ENCODE assay signal across 12 cellular contexts in the genomic region with DNA sequence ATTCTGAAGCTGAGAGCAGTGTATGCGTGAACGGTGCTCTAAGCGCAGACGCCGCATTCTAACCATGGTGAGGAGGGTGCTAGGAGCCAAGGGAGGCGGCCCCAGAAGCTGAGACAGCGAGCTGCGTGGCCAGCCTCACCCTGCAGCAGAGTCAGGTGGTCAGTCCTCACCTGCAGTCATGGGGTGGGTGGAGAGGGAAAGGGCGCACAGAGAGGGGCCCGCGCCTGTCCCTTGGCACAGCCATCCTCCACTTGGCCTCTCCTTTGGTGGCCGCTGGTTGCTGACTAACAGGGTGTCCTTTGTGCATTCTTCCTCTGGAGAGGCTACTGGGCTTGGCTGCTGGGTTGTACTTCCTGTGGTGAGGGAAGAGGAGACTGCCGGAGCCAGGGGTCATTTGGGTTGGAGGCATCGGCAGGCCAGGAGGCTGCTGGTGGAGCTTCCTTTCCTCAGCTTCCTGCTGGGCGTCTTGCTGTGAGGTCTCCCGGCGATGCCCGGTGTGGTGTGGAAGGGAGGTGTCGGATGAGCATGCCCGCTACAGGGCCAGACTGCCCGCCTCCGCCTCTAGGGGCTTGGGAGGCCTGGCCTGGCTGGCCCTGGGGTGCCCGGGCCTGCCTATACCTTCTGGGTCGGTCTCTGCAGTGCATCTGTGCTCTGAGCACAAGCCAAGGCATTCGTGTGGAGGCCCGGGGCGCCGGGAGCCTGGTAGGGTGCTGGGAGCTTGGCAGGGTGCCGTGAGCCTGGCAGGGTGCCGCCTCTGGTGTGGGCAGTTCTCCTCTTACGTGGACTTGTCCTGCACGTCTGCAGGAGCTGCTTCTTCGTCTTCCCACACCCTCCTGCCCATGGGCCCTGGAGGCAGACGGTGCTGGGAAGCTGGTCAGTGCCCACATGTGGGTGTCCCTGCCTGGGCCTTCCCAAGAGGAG. TPM values are rescaled to one million over a fixed set of nuclear protein-coding genes. Genes with fewer than 3 reads are reported as not detected.
DNase-seq lines count a peak whose midpoint lies in the region; ATAC-seq and TF ChIP-seq lines count a peak whose summit lies in the region.
"Had no signal": no experiment of that assay in that cellular context is flagged by ENCODE, and none has a peak within 500 bp of the region (broad histone marks: within the 10 kb centered on the region; RNA-seq: fewer than 3 reads in every experiment).

No MANE protein-coding gene starts in this region.

- no peak overlapping the region for H3K4me2 ChIP-seq in trophoblast cell (ENCODE audit: low read length)

- H3K27ac ChIP-seq in heart right ventricle (peak overlapping the region in 7 of 10 donors; percentile 9 to 67 (median 50)), sigmoid colon (peak overlapping the region; percentile 5 to 55 (median 44)), trophoblast cell (ENCODE audit: low read depth, low read length) (no peak overlapping the region)

- TF ChIP-seq EP300 in sigmoid colon (IDR thresholded peaks at IDR 0.05), result no peak

- H3K36me3 ChIP-seq in H7 (replicated peaks; ENCODE audit: control insufficient read depth, insufficient read depth, low read length) (no peaks in the 10 kb centered on the region; the same call in 1 of the 2 replicates), heart right ventricle (peaks cover 0 to 85% (median 8%) of the 10 kb centered on the region in 9 donors), sigmoid colon (peaks cover 0 to 27% (median 9%) of the 10 kb centered on the region in 4 donors), trophoblast cell (ENCODE audit: control insufficient read depth in 1 of 2, insufficient read depth in 2 of 2, low read length in 2 of 2) (peaks cover 14 to 20% of the 10 kb centered on the region in 2 experiments)

- H3K4me3 Mint-ChIP-seq in activated T-helper 17 cell treated with anti-CD3 and anti-CD28 coated beads, Interleukin-2, amount 50 U/mL, for 72 hours, result no peak overlapping the region
- H3K4me3 Mint-ChIP-seq: activated naive CD4-positive, alpha-beta T cell treated with anti-CD3 and anti-CD28 coated beads for 36 hours had no signal

- H3K79me1 ChIP-seq in trophoblast cell (ENCODE audit: low read length), result no peaks in the 10 kb centered on the region

- no peaks in the 10 kb centered on the region for H3K27me3 ChIP-seq in H7 (ENCODE audit: control insufficient read depth, insufficient read depth, low read length)
- no peaks in the 10 kb centered on the region for H3K27me3 ChIP-seq in heart right ventricle
- no peaks in the 10 kb centered on the region for H3K27me3 ChIP-seq in sigmoid colon
- H3K27me3 ChIP-seq in trophoblast cell (ENCODE audit: insufficient read depth, low read length), result no peaks in the 10 kb centered on the region

- H3K14ac ChIP-seq in trophoblast cell (ENCODE audit: low read length), result no peak overlapping the region

- peak; percentile 65 for DNase-seq in H7
- no peak for DNase-seq in heart right ventricle
- DNase-seq in sigmoid colon, result peak; percentile 83
- DNase-seq in NCI-H446 treated with DMSO at 0.1 percent for 48 hours (lab: John Stamatoyannopoulos, UW), result no peak
- DNase-seq in NCI-H82 (lab: John Stamatoyannopoulos, UW), result no peak
- DNase-seq in trophoblast cell, result no peak
- DNase-seq: activated naive CD4-positive, alpha-beta T cell treated with anti-CD3 and anti-CD28 coated beads for 36 hours; DMS79; NCI-H69; stimulated activated CD4-positive, alpha-beta T cell treated with anti-CD3 and anti-CD28 coated beads, Interleukin-2, amount 100 ng/mL, for 24 hours had no signal

- H4K12ac ChIP-seq in trophoblast cell (ENCODE audit: low read depth, low read length), result no peak overlapping the region

- H2BK5ac ChIP-seq in trophoblast cell (ENCODE audit: low read depth, low read length, poor library complexity), result no peak overlapping the region

- H3K9me3 Mint-ChIP-seq in activated T-helper 17 cell treated with anti-CD3 and anti-CD28 coated beads, Interleukin-2, amount 50 U/mL, for 72 hours, result no peaks in the 10 kb centered on the region
- H3K9me3 Mint-ChIP-seq: activated naive CD4-positive, alpha-beta T cell treated with anti-CD3 and anti-CD28 coated beads for 36 hours had no signal

- peak; percentile 13 for ATAC-seq in activated T-helper 17 cell treated with anti-CD3 and anti-CD28 coated beads, Interleukin-2, amount 50 U/mL, for 72 hours (replicated peaks)
- ATAC-seq in heart right ventricle (peak in 6 of 8 donors; percentile 19 to 63 (median 42)), GM21526 (IDR thresholded peaks at IDR 0.05; ENCODE audit: low FRiP score, unreplicated experiment) (no peak)

- H3K4me1 ChIP-seq in heart right ventricle (peaks cover 0 to 46% (median 34%) of the 10 kb centered on the region in 9 donors), sigmoid colon (peaks cover 0 to 23% (median 15%) of the 10 kb centered on the region in 4 donors), trophoblast cell (ENCODE audit: control insufficient read depth in 1 of 2, insufficient read depth in 2 of 2, low read length in 2 of 2) (no peaks in the 10 kb centered on the region)

- H3K4me3 ChIP-seq in H7 (ENCODE audit: insufficient read depth, low read depth, low read length), result no peak overlapping the region
- no peak overlapping the region for H3K4me3 ChIP-seq in heart right ventricle
- H3K4me3 ChIP-seq in sigmoid colon, result no peak overlapping the region
- H3K4me3 ChIP-seq in trophoblast cell (ENCODE audit: low read depth, low read length), result no peak overlapping the region

- no peak overlapping the region for H3K18ac ChIP-seq in trophoblast cell (ENCODE audit: low read length)

- 76 to 82% methylated on average over 32 to 34 of the region's 34 CpGs for WGBS in heart right ventricle, 2 donors
- WGBS in sigmoid colon, 2 donors, result 92 to 94% methylated on average over 34 of the region's 34 CpGs
- WGBS in trophoblast cell (ENCODE audit: extremely low coverage, insufficient coverage, insufficient read length), result no CpG with 5 or more reads among the region's 34 CpGs

- H3K36me3 Mint-ChIP-seq in activated T-helper 17 cell treated with anti-CD3 and anti-CD28 coated beads, Interleukin-2, amount 50 U/mL, for 72 hours (ENCODE audit: low read depth), result no peaks in the 10 kb centered on the region

- H3K23ac ChIP-seq in trophoblast cell (ENCODE audit: low read length), result no peak overlapping the region

- H4K91ac ChIP-seq in trophoblast cell (ENCODE audit: low read depth, low read length), result no peak overlapping the region

- peaks cover 23% of the 10 kb centered on the region for H3K4me1 Mint-ChIP-seq in activated T-helper 17 cell treated with anti-CD3 and anti-CD28 coated beads, Interleukin-2, amount 50 U/mL, for 72 hours

- TF ChIP-seq POLR2A in sigmoid colon (IDR thresholded peaks at IDR 0.05), result no peak

- H3K9me3 ChIP-seq in heart right ventricle, result no peaks in the 10 kb centered on the region
- no peaks in the 10 kb centered on the region for H3K9me3 ChIP-seq in sigmoid colon
- peaks cover 2% of the 10 kb centered on the region for H3K9me3 ChIP-seq in trophoblast cell (ENCODE audit: insufficient read depth, low read depth, low read length)

- no peak overlapping the region for H2AFZ ChIP-seq in trophoblast cell (ENCODE audit: insufficient read depth, low read length, poor library complexity)

- no peak overlapping the region for H2BK12ac ChIP-seq in trophoblast cell (ENCODE audit: low read length)

- H3K27ac Mint-ChIP-seq in activated T-helper 17 cell treated with anti-CD3 and anti-CD28 coated beads, Interleukin-2, amount 50 U/mL, for 72 hours, result peak overlapping the region; percentile 54
- H3K27ac Mint-ChIP-seq: activated naive CD4-positive, alpha-beta T cell treated with anti-CD3 and anti-CD28 coated beads for 36 hours had no signal

- intact Hi-C loops in heart right ventricle (cut with DNase I), result loop anchor here in 1 of 10 donors (10.0 kb wide), 1 partner anchor 133 kb away; a partner anchor contains a TSS
- intact Hi-C loops in sigmoid colon (cut with DNase I), result no loop called here

- no peak overlapping the region for H4K8ac ChIP-seq in trophoblast cell (ENCODE audit: low read depth, low read length)

- TF ChIP-seq CTCF in heart right ventricle (IDR thresholded peaks at IDR 0.05) (no peak), sigmoid colon (IDR thresholded peaks at IDR 0.05) (no peak)

- no peak overlapping the region for H3K9ac ChIP-seq in trophoblast cell (ENCODE audit: low read length)

- no peak overlapping the region for H2BK120ac ChIP-seq in trophoblast cell (ENCODE audit: insufficient read depth, low read length, poor library complexity)

- H3K4ac ChIP-seq in trophoblast cell (ENCODE audit: low read depth, low read length), result no peak overlapping the region

- H3K27me3 Mint-ChIP-seq in activated T-helper 17 cell treated with anti-CD3 and anti-CD28 coated beads, Interleukin-2, amount 50 U/mL, for 72 hours, result no peaks in the 10 kb centered on the region

- H2AK5ac ChIP-seq in trophoblast cell (ENCODE audit: low read length), result no peak overlapping the region

- H3K79me2 ChIP-seq in trophoblast cell (ENCODE audit: control insufficient read depth, insufficient read depth, low read length, poor library complexity), result no peaks in the 10 kb centered on the region

RNA-seq across cellular contexts. Expression of a gene that starts 17.4 kb away (rescaled TPM):
- total RNA-seq in H7 (2014; rRNA removed; shearing (Covaris generic)), result 29.4 and 48.8 TPM in 2 replicates
- 1,000 to 10,000 TPM; 1,022 to 1,405 TPM for total RNA-seq in activated T-helper 17 cell treated with anti-CD3 and anti-CD28 coated beads, Interleukin-2, amount 50 U/mL, for 72 hours
- total RNA-seq in heart right ventricle (10 to 100 TPM; 26.0 to 97.0 (median 31.7) TPM), sigmoid colon (100 to 1,000 TPM in 1 of 4 donors, 10 to 100 TPM in 3; 48.2 to 109 (median 52.7) TPM)
- polyA plus RNA-seq in heart right ventricle (10 to 100 TPM; 13.1 to 58.7 TPM), sigmoid colon (100 to 1,000 TPM in 1 of 3 donors, 10 to 100 TPM in 1, 1 to 10 TPM in 1; 7.8 to 138 (median 14.6) TPM)
- 16.7 and 17.1 TPM in 2 replicates for polyA plus RNA-seq in trophoblast cell (2013)

RNA-seq across cellular contexts. Expression of a gene that starts 57.8 kb away (rescaled TPM):
- 19.4 and 20.6 TPM in 2 replicates for total RNA-seq in H7 (2014; rRNA removed; shearing (Covaris generic))
- 10 to 100 TPM; 23.5 to 37.3 TPM for total RNA-seq in activated T-helper 17 cell treated with anti-CD3 and anti-CD28 coated beads, Interleukin-2, amount 50 U/mL, for 72 hours
- 1 to 10 TPM; 3.9 to 8.6 (median 5.1) TPM for total RNA-seq in heart right ventricle
- 1 to 10 TPM; 3.0 to 5.6 TPM for polyA plus RNA-seq in heart right ventricle
- total RNA-seq in sigmoid colon, result 10 to 100 TPM in 3 of 4 donors, 1 to 10 TPM in 1; 6.8 to 14.5 (median 11.5) TPM
- polyA plus RNA-seq in sigmoid colon, result 1 to 10 TPM; 2.3 to 9.3 (median 3.0) TPM
- 18.0 and 19.3 TPM in 2 replicates for polyA plus RNA-seq in trophoblast cell (2013)

RNA-seq across cellular contexts. Expression of a gene that starts 57.9 kb away (rescaled TPM):
- 10.2 and 12.5 TPM in 2 replicates for total RNA-seq in H7 (2014; rRNA removed; shearing (Covaris generic))
- 10 to 100 TPM; 45.7 to 63.6 TPM for total RNA-seq in activated T-helper 17 cell treated with anti-CD3 and anti-CD28 coated beads, Interleukin-2, amount 50 U/mL, for 72 hours
- total RNA-seq in heart right ventricle (10 to 100 TPM in 9 of 10 donors, 1 to 10 TPM in 1; 7.3 to 18.0 (median 14.0) TPM), sigmoid colon (10 to 100 TPM; 11.4 to 31.6 (median 12.9) TPM)
- polyA plus RNA-seq in heart right ventricle (10 to 100 TPM in 1 of 2 donors, 1 to 10 TPM in 1; 10.0 to 21.7 TPM), sigmoid colon (10 to 100 TPM in 1 of 3 donors, 1 to 10 TPM in 2; 3.6 to 37.0 (median 6.7) TPM)
- 12.4 and 13.7 TPM in 2 replicates for polyA plus RNA-seq in trophoblast cell (2013)

Comparison
In these comparisons a context has a peak if more than half of its experiments do, and no peak if none do; other contexts are left out.
1. DNase-seq: peak in H7 (single experiment) and sigmoid colon (single experiment); none in heart right ventricle (0 of 2), NCI-H446 treated with DMSO at 0.1 percent for 48 hours (single experiment), NCI-H82 (single experiment) and trophoblast cell (0 of 2).
2. RNA of a gene that starts 17.4 kb away (total RNA-seq): 1,022 to 1,405 TPM in activated T-helper 17 cell treated with anti-CD3 and anti-CD28 coated beads, Interleukin-2, amount 50 U/mL, for 72 hours; 48.2 to 109 TPM in sigmoid colon, 26.0 to 97.0 TPM in heart right ventricle and 29.4 to 48.8 TPM in H7; every median in the first group is over 4 times any median in the second.